In the genomic region with DNA sequence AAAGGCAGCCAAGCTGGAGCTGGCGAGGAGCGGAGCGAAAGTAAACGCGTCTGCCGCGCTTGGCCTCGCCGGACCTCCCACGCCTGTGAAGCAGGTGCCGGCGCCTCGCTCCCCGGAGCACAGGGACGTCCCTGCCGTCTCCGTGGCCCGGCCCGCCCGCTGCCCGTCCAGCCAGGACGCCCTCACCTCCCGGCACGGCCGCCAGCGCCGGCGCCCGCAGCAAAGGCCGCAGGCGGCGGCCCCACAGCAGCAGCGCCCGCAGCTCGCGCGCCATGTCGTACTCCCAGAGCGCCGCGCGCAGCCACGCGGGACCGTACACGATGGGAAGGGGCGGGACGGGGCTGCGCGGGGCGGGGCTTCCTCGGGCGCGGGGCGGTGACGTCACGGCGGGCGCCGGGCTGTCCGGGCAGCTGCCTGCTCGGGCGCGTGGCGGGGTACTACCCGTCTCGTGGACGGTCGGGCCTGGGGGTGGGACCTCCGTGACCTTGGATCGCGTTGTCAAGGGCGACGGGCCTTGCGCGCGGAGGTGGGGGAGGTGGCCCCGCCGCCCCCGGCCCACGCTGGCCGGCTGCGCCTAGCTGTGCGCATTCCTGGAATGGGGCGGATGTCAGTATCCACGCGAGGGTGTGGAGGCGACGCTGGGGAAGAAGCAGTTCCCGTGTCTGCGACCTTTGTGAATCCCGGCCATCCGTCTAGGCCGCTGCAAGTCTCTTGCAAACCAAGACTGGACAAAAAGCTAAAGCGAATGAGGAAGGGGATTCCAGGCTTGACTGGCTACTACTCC, we compare ENCODE assay signal across 1 cellular context.
TF ChIP-seq lines count a peak whose summit lies in the region.

A gene (minus strand): TSS at position 290 of the 784 bp plus-strand sequence. CDS start 16 bp downstream, at position 274.

TF ChIP-seq in K562, 482 proteins besides CTCF, POLR2A, EP300 and RAD21 (continued from another document and continues in another):
- TF ChIP-seq, protein P1, sequence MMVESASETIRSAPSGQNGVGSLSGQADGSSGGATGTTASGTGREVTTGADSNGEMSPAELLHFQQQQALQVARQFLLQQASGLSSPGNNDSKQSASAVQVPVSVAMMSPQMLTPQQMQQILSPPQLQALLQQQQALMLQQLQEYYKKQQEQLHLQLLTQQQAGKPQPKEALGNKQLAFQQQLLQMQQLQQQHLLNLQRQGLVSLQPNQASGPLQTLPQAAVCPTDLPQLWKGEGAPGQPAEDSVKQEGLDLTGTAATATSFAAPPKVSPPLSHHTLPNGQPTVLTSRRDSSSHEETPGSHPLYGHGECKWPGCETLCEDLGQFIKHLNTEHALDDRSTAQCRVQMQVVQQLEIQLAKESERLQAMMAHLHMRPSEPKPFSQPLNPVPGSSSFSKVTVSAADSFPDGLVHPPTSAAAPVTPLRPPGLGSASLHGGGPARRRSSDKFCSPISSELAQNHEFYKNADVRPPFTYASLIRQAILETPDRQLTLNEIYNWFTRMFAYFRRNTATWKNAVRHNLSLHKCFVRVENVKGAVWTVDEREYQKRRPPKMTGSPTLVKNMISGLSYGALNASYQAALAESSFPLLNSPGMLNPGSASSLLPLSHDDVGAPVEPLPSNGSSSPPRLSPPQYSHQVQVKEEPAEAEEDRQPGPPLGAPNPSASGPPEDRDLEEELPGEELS (CRISPR knock-in tag; IDR thresholded peaks at IDR 0.05; ENCODE audit: borderline replicate concordance) = peak; percentile 48; the same call in 1 of the 2 replicates
- TF ChIP-seq PHB (CRISPR knock-in tag; IDR thresholded peaks at IDR 0.05) (no peak), NUFIP1 (IDR thresholded peaks at IDR 0.05; ENCODE audit: partially characterized antibody) (peak; percentile 40), IRF2 (CRISPR knock-in tag; IDR thresholded peaks at IDR 0.05) (no peak), FOXM1 (IDR thresholded peaks at IDR 0.05; ENCODE audit: low read depth) (no peak), FOXM1 (CRISPR knock-in tag; IDR thresholded peaks at IDR 0.05; ENCODE audit: low read depth) (no peak; the same call in 1 of the 2 replicates), ZNF384 (IDR thresholded peaks at IDR 0.05; ENCODE audit: low read depth, low read length) (no peak), E2F3 (CRISPR knock-in tag; IDR thresholded peaks at IDR 0.05) (peak; percentile 13; the same call in 1 of the 2 replicates), ZNF785 (CRISPR knock-in tag; IDR thresholded peaks at IDR 0.05) (no peak), ZBTB7A (IDR thresholded peaks at IDR 0.05; ENCODE audit: borderline replicate concordance, control insufficient read depth, low read depth, low read length) (peak; percentile 79; the same call in 1 of the 2 replicates), FIP1L1 (IDR thresholded peaks at IDR 0.05; ENCODE audit: low read depth, low read length, poor library complexity, severe bottlenecking) (peak; percentile 79), KAT8 (IDR thresholded peaks at IDR 0.05; ENCODE audit: low read depth) (no peak), NFYB (IDR thresholded peaks at IDR 0.05; ENCODE audit: extremely low read depth, insufficient read length) (no peak), C11orf30 (IDR thresholded peaks at IDR 0.05; ENCODE audit: low read depth) (peak; percentile 70; the same call in 1 of the 2 replicates), ZNF354B (CRISPR knock-in tag; IDR thresholded peaks at IDR 0.05) (no peak), ZNF668 (CRISPR knock-in tag; IDR thresholded peaks at IDR 0.05) (no peak), TARDBP (IDR thresholded peaks at IDR 0.05) (no peak), SAP30 (IDR thresholded peaks at IDR 0.05; ENCODE audit: borderline replicate concordance, insufficient read depth, low read depth, low read length, poor library complexity, severe bottlenecking) (peak; percentile 46), MTA2 (IDR thresholded peaks at IDR 0.05; ENCODE audit: low read depth) (no peak), ZBTB1 (CRISPR knock-in tag; IDR thresholded peaks at IDR 0.05; ENCODE audit: borderline replicate concordance, low read depth) (no peak), MCM2 (IDR thresholded peaks at IDR 0.05; ENCODE audit: low read depth) (no peak), ZNF444 (CRISPR knock-in tag; IDR thresholded peaks at IDR 0.05) (no peak), NBN (IDR thresholded peaks at IDR 0.05; ENCODE audit: low read depth) (no peak), JUND (IDR thresholded peaks at IDR 0.05; ENCODE audit: borderline replicate concordance, low read depth, low read length) (peak; percentile 42; the same call in 1 of the 2 replicates), JUND (tag; IDR thresholded peaks at IDR 0.05; ENCODE audit: borderline replicate concordance, low read depth, low read length) (peak; percentile 34; the same call in 1 of the 3 replicates), TRIM24 (IDR thresholded peaks at IDR 0.05) (0 out of 4 replicates have a peak, but pooled peaks of 1 of the 2 experiments have one; percentile 10), CEBPB (tag; IDR thresholded peaks at IDR 0.05) (no peak), FOXJ2 (tag; IDR thresholded peaks at IDR 0.05) (no peak), ZBTB8A (IDR thresholded peaks at IDR 0.05; ENCODE audit: partially characterized antibody) (no peak), ZFP36 (IDR thresholded peaks at IDR 0.05; ENCODE audit: low read depth, low read length, partially characterized antibody) (no peak), POU5F1 (IDR thresholded peaks at IDR 0.05; ENCODE audit: borderline replicate concordance, low read depth, low read length, partially characterized antibody) (no peak), SAFB (IDR thresholded peaks at IDR 0.05; ENCODE audit: borderline replicate concordance, low read depth, low read length) (peak; percentile 94), ZNF165 (CRISPR knock-in tag; IDR thresholded peaks at IDR 0.05; ENCODE audit: borderline replicate concordance) (0 out of 2 replicates have a peak, but pooled peaks have one; percentile 48), PTRF (tag; IDR thresholded peaks at IDR 0.05) (no peak), DMBX1 (CRISPR knock-in tag; IDR thresholded peaks at IDR 0.05; ENCODE audit: borderline replicate concordance) (peak; percentile 75), RFX7 (CRISPR knock-in tag; IDR thresholded peaks at IDR 0.05) (no peak), GATAD2A (IDR thresholded peaks at IDR 0.05) (0 out of 2 replicates have a peak, but pooled peaks have one; percentile 40), HNRNPK (IDR thresholded peaks at IDR 0.05; ENCODE audit: low read depth, low read length, poor library complexity, severe bottlenecking) (no peak), ZNF274 (IDR thresholded peaks at IDR 0.05; ENCODE audit: borderline replicate concordance, low read depth, low read length) (no peak)
- TF ChIP-seq, protein P2, sequence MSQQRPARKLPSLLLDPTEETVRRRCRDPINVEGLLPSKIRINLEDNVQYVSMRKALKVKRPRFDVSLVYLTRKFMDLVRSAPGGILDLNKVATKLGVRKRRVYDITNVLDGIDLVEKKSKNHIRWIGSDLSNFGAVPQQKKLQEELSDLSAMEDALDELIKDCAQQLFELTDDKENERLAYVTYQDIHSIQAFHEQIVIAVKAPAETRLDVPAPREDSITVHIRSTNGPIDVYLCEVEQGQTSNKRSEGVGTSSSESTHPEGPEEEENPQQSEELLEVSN (IDR thresholded peaks at IDR 0.05; ENCODE audit: borderline replicate concordance in 1 of 2, extremely low read depth in 1 of 2, insufficient read depth in 1 of 2, insufficient read length in 1 of 2, low read depth in 1 of 2, low read length in 1 of 2, poor library complexity in 1 of 2, severe bottlenecking in 1 of 2) = peak; percentile 90
- TF ChIP-seq, protein P3, sequence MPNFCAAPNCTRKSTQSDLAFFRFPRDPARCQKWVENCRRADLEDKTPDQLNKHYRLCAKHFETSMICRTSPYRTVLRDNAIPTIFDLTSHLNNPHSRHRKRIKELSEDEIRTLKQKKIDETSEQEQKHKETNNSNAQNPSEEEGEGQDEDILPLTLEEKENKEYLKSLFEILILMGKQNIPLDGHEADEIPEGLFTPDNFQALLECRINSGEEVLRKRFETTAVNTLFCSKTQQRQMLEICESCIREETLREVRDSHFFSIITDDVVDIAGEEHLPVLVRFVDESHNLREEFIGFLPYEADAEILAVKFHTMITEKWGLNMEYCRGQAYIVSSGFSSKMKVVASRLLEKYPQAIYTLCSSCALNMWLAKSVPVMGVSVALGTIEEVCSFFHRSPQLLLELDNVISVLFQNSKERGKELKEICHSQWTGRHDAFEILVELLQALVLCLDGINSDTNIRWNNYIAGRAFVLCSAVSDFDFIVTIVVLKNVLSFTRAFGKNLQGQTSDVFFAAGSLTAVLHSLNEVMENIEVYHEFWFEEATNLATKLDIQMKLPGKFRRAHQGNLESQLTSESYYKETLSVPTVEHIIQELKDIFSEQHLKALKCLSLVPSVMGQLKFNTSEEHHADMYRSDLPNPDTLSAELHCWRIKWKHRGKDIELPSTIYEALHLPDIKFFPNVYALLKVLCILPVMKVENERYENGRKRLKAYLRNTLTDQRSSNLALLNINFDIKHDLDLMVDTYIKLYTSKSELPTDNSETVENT (CRISPR knock-in tag; IDR thresholded peaks at IDR 0.05) = 0 out of 2 replicates have a peak, but pooled peaks have one; percentile 21
- TF ChIP-seq, protein P4, sequence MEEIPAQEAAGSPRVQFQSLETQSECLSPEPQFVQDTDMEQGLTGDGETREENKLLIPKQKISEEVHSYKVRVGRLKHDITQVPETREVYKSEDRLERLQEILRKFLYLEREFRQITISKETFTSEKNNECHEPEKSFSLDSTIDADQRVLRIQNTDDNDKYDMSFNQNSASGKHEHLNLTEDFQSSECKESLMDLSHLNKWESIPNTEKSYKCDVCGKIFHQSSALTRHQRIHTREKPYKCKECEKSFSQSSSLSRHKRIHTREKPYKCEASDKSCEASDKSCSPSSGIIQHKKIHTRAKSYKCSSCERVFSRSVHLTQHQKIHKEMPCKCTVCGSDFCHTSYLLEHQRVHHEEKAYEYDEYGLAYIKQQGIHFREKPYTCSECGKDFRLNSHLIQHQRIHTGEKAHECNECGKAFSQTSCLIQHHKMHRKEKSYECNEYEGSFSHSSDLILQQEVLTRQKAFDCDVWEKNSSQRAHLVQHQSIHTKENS (CRISPR knock-in tag; IDR thresholded peaks at IDR 0.05) = no peak
- TF ChIP-seq, protein P5, sequence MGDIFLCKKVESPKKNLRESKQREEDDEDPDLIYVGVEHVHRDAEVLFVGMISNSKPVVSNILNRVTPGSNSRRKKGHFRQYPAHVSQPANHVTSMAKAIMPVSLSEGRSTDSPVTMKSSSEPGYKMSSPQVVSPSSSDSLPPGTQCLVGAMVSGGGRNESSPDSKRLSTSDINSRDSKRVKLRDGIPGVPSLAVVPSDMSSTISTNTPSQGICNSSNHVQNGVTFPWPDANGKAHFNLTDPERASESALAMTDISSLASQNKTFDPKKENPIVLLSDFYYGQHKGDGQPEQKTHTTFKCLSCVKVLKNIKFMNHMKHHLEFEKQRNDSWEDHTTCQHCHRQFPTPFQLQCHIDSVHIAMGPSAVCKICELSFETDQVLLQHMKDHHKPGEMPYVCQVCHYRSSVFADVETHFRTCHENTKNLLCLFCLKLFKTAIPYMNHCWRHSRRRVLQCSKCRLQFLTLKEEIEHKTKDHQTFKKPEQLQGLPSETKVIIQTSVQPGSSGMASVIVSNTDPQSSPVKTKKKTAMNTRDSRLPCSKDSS (IDR thresholded peaks at IDR 0.05; ENCODE audit: low read depth, partially characterized antibody) = no peak
- TF ChIP-seq, protein P6, sequence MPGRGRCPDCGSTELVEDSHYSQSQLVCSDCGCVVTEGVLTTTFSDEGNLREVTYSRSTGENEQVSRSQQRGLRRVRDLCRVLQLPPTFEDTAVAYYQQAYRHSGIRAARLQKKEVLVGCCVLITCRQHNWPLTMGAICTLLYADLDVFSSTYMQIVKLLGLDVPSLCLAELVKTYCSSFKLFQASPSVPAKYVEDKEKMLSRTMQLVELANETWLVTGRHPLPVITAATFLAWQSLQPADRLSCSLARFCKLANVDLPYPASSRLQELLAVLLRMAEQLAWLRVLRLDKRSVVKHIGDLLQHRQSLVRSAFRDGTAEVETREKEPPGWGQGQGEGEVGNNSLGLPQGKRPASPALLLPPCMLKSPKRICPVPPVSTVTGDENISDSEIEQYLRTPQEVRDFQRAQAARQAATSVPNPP (IDR thresholded peaks at IDR 0.05; ENCODE audit: borderline replicate concordance, insufficient read depth, insufficient read length) = no peak
- TF ChIP-seq, protein P7, sequence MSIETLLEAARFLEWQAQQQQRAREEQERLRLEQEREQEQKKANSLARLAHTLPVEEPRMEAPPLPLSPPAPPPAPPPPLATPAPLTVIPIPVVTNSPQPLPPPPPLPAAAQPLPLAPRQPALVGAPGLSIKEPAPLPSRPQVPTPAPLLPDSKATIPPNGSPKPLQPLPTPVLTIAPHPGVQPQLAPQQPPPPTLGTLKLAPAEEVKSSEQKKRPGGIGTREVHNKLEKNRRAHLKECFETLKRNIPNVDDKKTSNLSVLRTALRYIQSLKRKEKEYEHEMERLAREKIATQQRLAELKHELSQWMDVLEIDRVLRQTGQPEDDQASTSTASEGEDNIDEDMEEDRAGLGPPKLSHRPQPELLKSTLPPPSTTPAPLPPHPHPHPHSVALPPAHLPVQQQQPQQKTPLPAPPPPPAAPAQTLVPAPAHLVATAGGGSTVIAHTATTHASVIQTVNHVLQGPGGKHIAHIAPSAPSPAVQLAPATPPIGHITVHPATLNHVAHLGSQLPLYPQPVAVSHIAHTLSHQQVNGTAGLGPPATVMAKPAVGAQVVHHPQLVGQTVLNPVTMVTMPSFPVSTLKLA (conservative IDR thresholded peaks at IDR 0.05) = peak; percentile 73 to 89
- TF ChIP-seq, protein P8, sequence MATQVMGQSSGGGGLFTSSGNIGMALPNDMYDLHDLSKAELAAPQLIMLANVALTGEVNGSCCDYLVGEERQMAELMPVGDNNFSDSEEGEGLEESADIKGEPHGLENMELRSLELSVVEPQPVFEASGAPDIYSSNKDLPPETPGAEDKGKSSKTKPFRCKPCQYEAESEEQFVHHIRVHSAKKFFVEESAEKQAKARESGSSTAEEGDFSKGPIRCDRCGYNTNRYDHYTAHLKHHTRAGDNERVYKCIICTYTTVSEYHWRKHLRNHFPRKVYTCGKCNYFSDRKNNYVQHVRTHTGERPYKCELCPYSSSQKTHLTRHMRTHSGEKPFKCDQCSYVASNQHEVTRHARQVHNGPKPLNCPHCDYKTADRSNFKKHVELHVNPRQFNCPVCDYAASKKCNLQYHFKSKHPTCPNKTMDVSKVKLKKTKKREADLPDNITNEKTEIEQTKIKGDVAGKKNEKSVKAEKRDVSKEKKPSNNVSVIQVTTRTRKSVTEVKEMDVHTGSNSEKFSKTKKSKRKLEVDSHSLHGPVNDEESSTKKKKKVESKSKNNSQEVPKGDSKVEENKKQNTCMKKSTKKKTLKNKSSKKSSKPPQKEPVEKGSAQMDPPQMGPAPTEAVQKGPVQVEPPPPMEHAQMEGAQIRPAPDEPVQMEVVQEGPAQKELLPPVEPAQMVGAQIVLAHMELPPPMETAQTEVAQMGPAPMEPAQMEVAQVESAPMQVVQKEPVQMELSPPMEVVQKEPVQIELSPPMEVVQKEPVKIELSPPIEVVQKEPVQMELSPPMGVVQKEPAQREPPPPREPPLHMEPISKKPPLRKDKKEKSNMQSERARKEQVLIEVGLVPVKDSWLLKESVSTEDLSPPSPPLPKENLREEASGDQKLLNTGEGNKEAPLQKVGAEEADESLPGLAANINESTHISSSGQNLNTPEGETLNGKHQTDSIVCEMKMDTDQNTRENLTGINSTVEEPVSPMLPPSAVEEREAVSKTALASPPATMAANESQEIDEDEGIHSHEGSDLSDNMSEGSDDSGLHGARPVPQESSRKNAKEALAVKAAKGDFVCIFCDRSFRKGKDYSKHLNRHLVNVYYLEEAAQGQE (CRISPR knock-in tag; IDR thresholded peaks at IDR 0.05; ENCODE audit: low read depth) = peak; percentile 33; the same call in 1 of the 2 replicates
